In genomic region chrX:97909245-97909644, GRCh38 we compare ENCODE assay signal across 10 cellular contexts.
DNase-seq lines count a peak whose midpoint lies in the region; ATAC-seq and TF ChIP-seq lines count a peak whose summit lies in the region.
"Had no signal": no experiment of that assay in that cellular context is flagged by ENCODE, and none has a peak within 500 bp of the region (broad histone marks: within the 10 kb centered on the region; RNA-seq: fewer than 3 reads in every experiment).

No MANE protein-coding gene starts in this region.

- no peaks in the 10 kb centered on the region for H3K9me3 ChIP-seq in ovary
- peaks cover 0 to 4% of the 10 kb centered on the region in 2 donors for H3K9me3 ChIP-seq in ascending aorta
- no peaks in the 10 kb centered on the region for H3K9me3 ChIP-seq in uterus

- DNase-seq in GF-D8 (lab: John Stamatoyannopoulos, UW) (peak; percentile 1), Kasumi-1 (lab: John Stamatoyannopoulos, UW) (peak; percentile 60 to 70), ovary (no peak), ascending aorta (ENCODE audit: low spot score in 2 of 2) (no peak), cerebellar nuclear complex (lab: John Stamatoyannopoulos, UW) (no peak), uterus (no peak)
- DNase-seq: effector CD4-positive, alpha-beta T cell; NCI-H146 had no signal

- WGBS in ovary, 3 donors = 68 to 74% (median 71%) methylated on average over 3 of the region's 3 CpGs

- TF ChIP-seq EP300 in ovary (IDR thresholded peaks at IDR 0.05) = no peak

- TF ChIP-seq CTCF in ovary (IDR thresholded peaks at IDR 0.05) (no peak), ascending aorta (IDR thresholded peaks at IDR 0.05) (no peak), uterus (IDR thresholded peaks at IDR 0.05) (no peak)

- ATAC-seq in GM19438 (IDR thresholded peaks at IDR 0.05; ENCODE audit: low read depth, unreplicated experiment) (peak; percentile 90), HG02885 (IDR thresholded peaks at IDR 0.05; ENCODE audit: poor library complexity, unreplicated experiment) (peak; percentile 98)

- H3K4me1 ChIP-seq in ovary (ENCODE audit: insufficient read depth) (no peaks in the 10 kb centered on the region), ascending aorta (no peaks in the 10 kb centered on the region), uterus (no peaks in the 10 kb centered on the region)

- H3K27me3 ChIP-seq in ovary = no peaks in the 10 kb centered on the region
- no peaks in the 10 kb centered on the region for H3K27me3 ChIP-seq in ascending aorta
- no peaks in the 10 kb centered on the region for H3K27me3 ChIP-seq in uterus

- no peak overlapping the region for H3K27ac ChIP-seq in ovary
- no peak overlapping the region for H3K27ac ChIP-seq in ascending aorta
- H3K27ac ChIP-seq in uterus = no peak overlapping the region

- no peaks in the 10 kb centered on the region for H3K36me3 ChIP-seq in ovary
- no peaks in the 10 kb centered on the region for H3K36me3 ChIP-seq in ascending aorta
- no peaks in the 10 kb centered on the region for H3K36me3 ChIP-seq in uterus

- no peak overlapping the region for H3K4me3 ChIP-seq in ovary
- no peak overlapping the region for H3K4me3 ChIP-seq in ascending aorta
- H3K4me3 ChIP-seq in uterus = no peak overlapping the region

- intact Hi-C loops in ovary (cut with DNase I) (no loop called here), ascending aorta (cut with DNase I) (no loop called here), uterus (cut with DNase I; ENCODE audit: low total_unique reads) (no loop called here)

- no peak for TF ChIP-seq POLR2A in ovary (IDR thresholded peaks at IDR 0.05)
- no peak for TF ChIP-seq POLR2A in uterus (IDR thresholded peaks at IDR 0.05)

Comparison
In these comparisons a context has a peak if more than half of its experiments do, and no peak if none do; other contexts are left out.
1. DNase-seq: peak in GF-D8 (single experiment) and Kasumi-1 (2 of 2); none in ovary (0 of 5), ascending aorta (0 of 2), cerebellar nuclear complex (0 of 2) and uterus (0 of 2).